In the genomic region with DNA sequence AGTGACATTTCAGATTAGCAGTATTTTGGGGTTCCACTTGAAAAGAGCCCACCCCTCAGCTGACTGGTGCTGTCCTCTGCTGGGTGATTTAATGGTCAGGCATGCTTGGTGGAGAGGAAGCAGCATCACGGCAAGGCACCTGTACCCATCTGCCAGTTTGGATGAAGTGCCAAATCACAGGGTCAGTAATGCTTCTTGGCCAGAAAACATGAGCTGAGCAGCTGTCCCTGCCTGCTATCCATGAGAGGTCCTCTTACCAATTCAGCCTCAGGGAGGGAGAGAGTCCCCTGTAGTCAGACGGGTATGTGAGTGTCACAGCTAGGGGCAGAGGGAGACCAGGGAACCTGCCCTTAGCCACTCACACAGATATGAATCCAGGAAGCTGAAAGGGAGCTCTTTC, we compare ENCODE assay signal across 20 cellular contexts.
A peak's percentile ranks its signal among the peaks of the same experiment; 100 is the strongest.
DNase-seq lines count a peak whose midpoint lies in the region; ATAC-seq and TF ChIP-seq lines count a peak whose summit lies in the region.
"Had no signal": no experiment of that assay in that cellular context is flagged by ENCODE, and none has a peak within 500 bp of the region (broad histone marks: within the 10 kb centered on the region; RNA-seq: fewer than 3 reads in every experiment).

No MANE protein-coding gene starts in this region.

- peaks cover 0 to 3% (median 0%) of the 10 kb centered on the region in 5 experiments for H3K9me3 Mint-ChIP-seq in brain
- H3K9me3 Mint-ChIP-seq: CD8-positive, alpha-beta memory T cell; HFFc6 had no signal

- POLR2A ChIA-PET in SK-N-SH (lab: Yijun Ruan, JAX), result no interaction called here

- CTCF ChIA-PET in SK-N-SH (lab: Yijun Ruan, JAX), result interaction anchor here (1.0 to 1.2 kb wide), 2 partner anchors 13 to 95 kb away, joined by 3 to 4 read pairs; no protein-coding TSS in a partner anchor

- TF ChIP-seq RAD21 in SK-N-SH (IDR thresholded peaks at IDR 0.05; ENCODE audit: low read length), result no peak

- no peak overlapping the region for H3K4me2 ChIP-seq in SK-N-SH
- H3K4me2 ChIP-seq: KMS-11 had no signal

- no peak for TF ChIP-seq CTCF in SK-N-SH (IDR thresholded peaks at IDR 0.05)
- no peak for TF ChIP-seq CTCF in brain (conservative IDR thresholded peaks at IDR 0.05)
- peak in 1 of 5 experiments; percentile 30 for TF ChIP-seq CTCF in gastrocnemius medialis (IDR thresholded peaks at IDR 0.05 in 4 of 5, conservative IDR thresholded peaks at IDR 0.05 in 1 of 5)

- no peak for TF ChIP-seq EP300 in SK-N-SH (IDR thresholded peaks at IDR 0.05; ENCODE audit: borderline replicate concordance in 1 of 2, low read depth in 1 of 2, low read length in 1 of 2)

- H3K36me3 Mint-ChIP-seq in brain, result no peaks in the 10 kb centered on the region
- H3K36me3 Mint-ChIP-seq: CD8-positive, alpha-beta memory T cell had no signal

- peaks cover 0 to 24% of the 10 kb centered on the region in 2 experiments; a peak in 1 of 4 replicates for H3K4me1 ChIP-seq in SK-N-SH (ENCODE audit: control insufficient read depth in 1 of 2, insufficient read depth in 2 of 2, low read depth in 1 of 2, low read length in 1 of 2)
- H3K4me1 ChIP-seq in gastrocnemius medialis, result peaks cover 43 to 47% of the 10 kb centered on the region in 2 donors

- no peaks in the 10 kb centered on the region for H3F3A ChIP-seq in SK-N-SH (replicated peaks; ENCODE audit: insufficient read depth)

- no peak overlapping the region for H3K9ac ChIP-seq in SK-N-SH
- H3K9ac ChIP-seq: KMS-11 had no signal

- H3K4me3 ChIP-seq in SK-N-SH (ENCODE audit: low read depth in 2 of 2, low read length in 1 of 2), result no peak overlapping the region
- no peak overlapping the region for H3K4me3 ChIP-seq in gastrocnemius medialis

- WGBS in SK-N-SH (ENCODE audit: low lambda C conversion rate), result no CpG with 5 or more reads among the region's 2 CpGs

- H2AFZ ChIP-seq in SK-N-SH (ENCODE audit: low read depth), result no peak overlapping the region

- H3K27ac Mint-ChIP-seq in brain, result peak overlapping the region in 4 of 5 experiments; percentile 9 to 48 (median 28)
- H3K27ac Mint-ChIP-seq: CD8-positive, alpha-beta memory T cell; HFFc6 had no signal

- peak; percentile 45 for DNase-seq in SK-N-SH
- DNase-seq in NCI-H446 treated with DMSO at 0.1 percent for 48 hours (lab: John Stamatoyannopoulos, UW), result peak; percentile 25
- peak; percentile 61 to 83 for DNase-seq in gastrocnemius medialis
- DNase-seq in NCI-H2029 (lab: John Stamatoyannopoulos, UW), result no peak
- no peak for DNase-seq in mesenteric fat pad (ENCODE audit: low spot score)
- DNase-seq: CD8-positive, alpha-beta memory T cell; DMS79; HFFc6; NCI-H1048; NCI-H1694; NCI-H345; NCI-H774; PC-3; RPMI8226; SHP77 treated with DMSO at 0.1 percent for 48 hours had no signal

- no peak overlapping the region for H3K4me3 Mint-ChIP-seq in brain
- H3K4me3 Mint-ChIP-seq: CD8-positive, alpha-beta memory T cell; HFFc6 had no signal

- TF ChIP-seq POLR2A in gastrocnemius medialis (IDR thresholded peaks at IDR 0.05), result peak in 1 of 2 donors; percentile 46

- H3K36me3 ChIP-seq in SK-N-SH (replicated peaks in 1 of 2; ENCODE audit: control insufficient read depth in 1 of 2, insufficient read depth in 2 of 2, low read length in 1 of 2), result no peaks in the 10 kb centered on the region
- H3K36me3 ChIP-seq in gastrocnemius medialis, result no peaks in the 10 kb centered on the region

- no peaks in the 10 kb centered on the region for H3K9me2 ChIP-seq in SK-N-SH

- in situ Hi-C loops in gastrocnemius medialis (cut with MboI; ENCODE audit: low sequenced_read_pairs in 4 of 4), result loop anchor here in 1 of 4 donors (10.0 kb wide), 1 partner anchor 105 kb away; no protein-coding TSS in a partner anchor

- no peaks in the 10 kb centered on the region for H4K20me1 ChIP-seq in SK-N-SH (ENCODE audit: insufficient read depth)

- H3K9me3 ChIP-seq in SK-N-SH, result no peaks in the 10 kb centered on the region
- H3K9me3 ChIP-seq in gastrocnemius medialis, result no peaks in the 10 kb centered on the region

- H3K79me2 ChIP-seq in SK-N-SH (ENCODE audit: insufficient read depth), result no peaks in the 10 kb centered on the region

- no peak for ATAC-seq in SK-N-SH treated with all-trans-retinoic acid at 6 μM for 48 hours
- peak; percentile 23 for ATAC-seq in gastrocnemius medialis
- no peak for ATAC-seq in HG03097 (IDR thresholded peaks at IDR 0.05; ENCODE audit: low FRiP score, unreplicated experiment)
- ATAC-seq: PC-3 had no signal

- peaks cover 48% of the 10 kb centered on the region for H3K4me1 Mint-ChIP-seq in brain
- H3K4me1 Mint-ChIP-seq: CD8-positive, alpha-beta memory T cell had no signal

- intact Hi-C loops in gastrocnemius medialis (cut with DNase I; ENCODE audit: low total_unique reads), result loop anchor here (10.0 kb wide), 1 partner anchor 1065 kb away; a partner anchor contains a TSS

- H3K27me3 ChIP-seq in SK-N-SH (ENCODE audit: insufficient read depth) (no peaks in the 10 kb centered on the region; the same call in 1 of the 2 replicates), gastrocnemius medialis (no peaks in the 10 kb centered on the region)

- H3K27me3 Mint-ChIP-seq in brain, result peaks cover 17% of the 10 kb centered on the region

- H3K27ac ChIP-seq in SK-N-SH (ENCODE audit: low read depth in 2 of 2, low read length in 1 of 2) (no peak overlapping the region), gastrocnemius medialis (peak overlapping the region; percentile 83 to 99 (median 96))
- H3K27ac ChIP-seq: HL-60, KMS-11 had no signal

TF ChIP-seq in SK-N-SH, 30 proteins besides CTCF, POLR2A, EP300 and RAD21 (continues in another document):
- TF ChIP-seq FOXM1 (IDR thresholded peaks at IDR 0.05; ENCODE audit: low read depth) (no peak), RXRA (IDR thresholded peaks at IDR 0.05; ENCODE audit: borderline replicate concordance, low read depth) (no peak), RFX5 (IDR thresholded peaks at IDR 0.05; ENCODE audit: low read length) (no peak), SIN3A (IDR thresholded peaks at IDR 0.05; ENCODE audit: borderline replicate concordance, low read depth, low read length) (no peak), JUND (IDR thresholded peaks at IDR 0.05) (no peak)
- TF ChIP-seq, protein P1, sequence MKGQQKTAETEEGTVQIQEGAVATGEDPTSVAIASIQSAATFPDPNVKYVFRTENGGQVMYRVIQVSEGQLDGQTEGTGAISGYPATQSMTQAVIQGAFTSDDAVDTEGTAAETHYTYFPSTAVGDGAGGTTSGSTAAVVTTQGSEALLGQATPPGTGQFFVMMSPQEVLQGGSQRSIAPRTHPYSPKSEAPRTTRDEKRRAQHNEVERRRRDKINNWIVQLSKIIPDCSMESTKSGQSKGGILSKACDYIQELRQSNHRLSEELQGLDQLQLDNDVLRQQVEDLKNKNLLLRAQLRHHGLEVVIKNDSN (IDR thresholded peaks at IDR 0.05; ENCODE audit: borderline replicate concordance, low read depth), result no peak
- TF ChIP-seq, protein P2, sequence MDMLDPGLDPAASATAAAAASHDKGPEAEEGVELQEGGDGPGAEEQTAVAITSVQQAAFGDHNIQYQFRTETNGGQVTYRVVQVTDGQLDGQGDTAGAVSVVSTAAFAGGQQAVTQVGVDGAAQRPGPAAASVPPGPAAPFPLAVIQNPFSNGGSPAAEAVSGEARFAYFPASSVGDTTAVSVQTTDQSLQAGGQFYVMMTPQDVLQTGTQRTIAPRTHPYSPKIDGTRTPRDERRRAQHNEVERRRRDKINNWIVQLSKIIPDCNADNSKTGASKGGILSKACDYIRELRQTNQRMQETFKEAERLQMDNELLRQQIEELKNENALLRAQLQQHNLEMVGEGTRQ (IDR thresholded peaks at IDR 0.05; ENCODE audit: borderline replicate concordance, low read depth, low read length), result no peak

TF ChIP-seq in SK-N-SH treated with all-trans-retinoic acid at 6 μM for 48 hours, 23 proteins besides CTCF, POLR2A, EP300 and RAD21 (continues in another document):
- TF ChIP-seq, protein P3, sequence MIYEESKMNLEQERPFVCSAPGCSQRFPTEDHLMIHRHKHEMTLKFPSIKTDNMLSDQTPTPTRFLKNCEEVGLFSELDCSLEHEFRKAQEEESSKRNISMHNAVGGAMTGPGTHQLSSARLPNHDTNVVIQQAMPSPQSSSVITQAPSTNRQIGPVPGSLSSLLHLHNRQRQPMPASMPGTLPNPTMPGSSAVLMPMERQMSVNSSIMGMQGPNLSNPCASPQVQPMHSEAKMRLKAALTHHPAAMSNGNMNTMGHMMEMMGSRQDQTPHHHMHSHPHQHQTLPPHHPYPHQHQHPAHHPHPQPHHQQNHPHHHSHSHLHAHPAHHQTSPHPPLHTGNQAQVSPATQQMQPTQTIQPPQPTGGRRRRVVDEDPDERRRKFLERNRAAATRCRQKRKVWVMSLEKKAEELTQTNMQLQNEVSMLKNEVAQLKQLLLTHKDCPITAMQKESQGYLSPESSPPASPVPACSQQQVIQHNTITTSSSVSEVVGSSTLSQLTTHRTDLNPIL (CRISPR knock-in tag; IDR thresholded peaks at IDR 0.05; ENCODE audit: low read depth), result no peak
- no peak for TF ChIP-seq GLIS3 (CRISPR knock-in tag; IDR thresholded peaks at IDR 0.05)
- TF ChIP-seq ZNF565 (CRISPR knock-in tag; conservative IDR thresholded peaks at IDR 0.05; ENCODE audit: low read depth), result no peak
- no peak for TF ChIP-seq CSDC2 (CRISPR knock-in tag; IDR thresholded peaks at IDR 0.05)
- no peak for TF ChIP-seq BACH2 (CRISPR knock-in tag; IDR thresholded peaks at IDR 0.05; ENCODE audit: borderline replicate concordance)
- TF ChIP-seq ISL1 (CRISPR knock-in tag; IDR thresholded peaks at IDR 0.05), result no peak
- no peak for TF ChIP-seq RARB (CRISPR knock-in tag; IDR thresholded peaks at IDR 0.05)
- TF ChIP-seq, protein P4, sequence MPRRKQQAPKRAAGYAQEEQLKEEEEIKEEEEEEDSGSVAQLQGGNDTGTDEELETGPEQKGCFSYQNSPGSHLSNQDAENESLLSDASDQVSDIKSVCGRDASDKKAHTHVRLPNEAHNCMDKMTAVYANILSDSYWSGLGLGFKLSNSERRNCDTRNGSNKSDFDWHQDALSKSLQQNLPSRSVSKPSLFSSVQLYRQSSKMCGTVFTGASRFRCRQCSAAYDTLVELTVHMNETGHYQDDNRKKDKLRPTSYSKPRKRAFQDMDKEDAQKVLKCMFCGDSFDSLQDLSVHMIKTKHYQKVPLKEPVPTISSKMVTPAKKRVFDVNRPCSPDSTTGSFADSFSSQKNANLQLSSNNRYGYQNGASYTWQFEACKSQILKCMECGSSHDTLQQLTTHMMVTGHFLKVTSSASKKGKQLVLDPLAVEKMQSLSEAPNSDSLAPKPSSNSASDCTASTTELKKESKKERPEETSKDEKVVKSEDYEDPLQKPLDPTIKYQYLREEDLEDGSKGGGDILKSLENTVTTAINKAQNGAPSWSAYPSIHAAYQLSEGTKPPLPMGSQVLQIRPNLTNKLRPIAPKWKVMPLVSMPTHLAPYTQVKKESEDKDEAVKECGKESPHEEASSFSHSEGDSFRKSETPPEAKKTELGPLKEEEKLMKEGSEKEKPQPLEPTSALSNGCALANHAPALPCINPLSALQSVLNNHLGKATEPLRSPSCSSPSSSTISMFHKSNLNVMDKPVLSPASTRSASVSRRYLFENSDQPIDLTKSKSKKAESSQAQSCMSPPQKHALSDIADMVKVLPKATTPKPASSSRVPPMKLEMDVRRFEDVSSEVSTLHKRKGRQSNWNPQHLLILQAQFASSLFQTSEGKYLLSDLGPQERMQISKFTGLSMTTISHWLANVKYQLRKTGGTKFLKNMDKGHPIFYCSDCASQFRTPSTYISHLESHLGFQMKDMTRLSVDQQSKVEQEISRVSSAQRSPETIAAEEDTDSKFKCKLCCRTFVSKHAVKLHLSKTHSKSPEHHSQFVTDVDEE (CRISPR knock-in tag; IDR thresholded peaks at IDR 0.05), result no peak
- TF ChIP-seq OSR1 (CRISPR knock-in tag; IDR thresholded peaks at IDR 0.05), result no peak

Comparison
In these comparisons a context has a peak if more than half of its experiments do, and no peak if none do; other contexts are left out.
1. DNase-seq: peak in SK-N-SH (single experiment), NCI-H446 treated with DMSO at 0.1 percent for 48 hours (single experiment) and gastrocnemius medialis (2 of 2); none in NCI-H2029 (single experiment) and mesenteric fat pad (single experiment).
2. H3K27ac ChIP-seq: peak in gastrocnemius medialis (4 of 4); none in SK-N-SH (0 of 2).
3. ATAC-seq: peak in gastrocnemius medialis (2 of 2); none in SK-N-SH treated with all-trans-retinoic acid at 6 μM for 48 hours (single experiment) and HG03097 (single experiment).